Comparison of ENCODE assay signal across 2 cellular contexts in the genomic region with DNA sequence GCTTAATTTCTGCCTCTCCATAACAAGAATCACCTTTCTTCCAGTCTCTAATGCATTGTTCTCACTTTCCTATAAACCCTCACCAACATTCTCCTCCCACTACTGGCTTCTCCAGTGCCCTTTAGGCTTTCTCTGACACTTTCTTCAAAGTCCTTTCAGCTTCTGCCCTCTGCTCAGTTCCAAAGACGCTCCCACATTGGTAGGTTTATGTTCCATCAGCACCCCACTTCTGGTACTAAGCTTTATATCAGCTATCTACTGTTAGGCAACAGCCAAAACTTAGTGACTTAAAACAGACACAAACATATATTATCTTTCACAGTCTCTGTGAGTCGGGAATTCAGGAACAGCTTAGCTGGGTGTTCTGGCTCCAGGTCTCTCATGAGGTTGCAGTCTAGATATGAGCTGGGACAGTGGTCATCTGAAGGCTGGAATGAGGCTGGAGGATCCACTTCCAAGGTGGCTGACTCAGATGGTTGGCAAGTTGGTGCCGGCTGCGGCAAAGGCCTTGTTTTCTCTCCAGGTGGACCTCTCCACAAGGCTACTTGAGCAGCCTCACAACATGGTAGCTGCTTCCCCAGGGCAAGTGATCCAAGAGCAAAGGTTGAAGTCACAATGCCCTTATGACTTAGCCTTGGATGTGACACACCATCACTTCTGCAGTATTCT.
A peak's percentile ranks its signal among the peaks of the same experiment; 100 is the strongest.
TF ChIP-seq lines count a peak whose summit lies in the region.

No MANE protein-coding gene starts in this region.

TF ChIP-seq in HEK293, 187 proteins besides CTCF, POLR2A, EP300 and RAD21 (continued from another document):
- no peak for TF ChIP-seq ZNF302 (tag by site-specific recombination; IDR thresholded peaks at IDR 0.05; ENCODE audit: low read depth)
- TF ChIP-seq ZNF2 (tag by site-specific recombination; IDR thresholded peaks at IDR 0.05): no peak
- TF ChIP-seq, protein P1, sequence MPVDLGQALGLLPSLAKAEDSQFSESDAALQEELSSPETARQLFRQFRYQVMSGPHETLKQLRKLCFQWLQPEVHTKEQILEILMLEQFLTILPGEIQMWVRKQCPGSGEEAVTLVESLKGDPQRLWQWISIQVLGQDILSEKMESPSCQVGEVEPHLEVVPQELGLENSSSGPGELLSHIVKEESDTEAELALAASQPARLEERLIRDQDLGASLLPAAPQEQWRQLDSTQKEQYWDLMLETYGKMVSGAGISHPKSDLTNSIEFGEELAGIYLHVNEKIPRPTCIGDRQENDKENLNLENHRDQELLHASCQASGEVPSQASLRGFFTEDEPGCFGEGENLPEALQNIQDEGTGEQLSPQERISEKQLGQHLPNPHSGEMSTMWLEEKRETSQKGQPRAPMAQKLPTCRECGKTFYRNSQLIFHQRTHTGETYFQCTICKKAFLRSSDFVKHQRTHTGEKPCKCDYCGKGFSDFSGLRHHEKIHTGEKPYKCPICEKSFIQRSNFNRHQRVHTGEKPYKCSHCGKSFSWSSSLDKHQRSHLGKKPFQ (tag by site-specific recombination; IDR thresholded peaks at IDR 0.05): no peak

TF ChIP-seq in K562, 482 proteins besides CTCF, POLR2A, EP300 and RAD21 (continued from another document):
- TF ChIP-seq ZNF707 (CRISPR knock-in tag; conservative IDR thresholded peaks at IDR 0.05): peak; percentile 93
